ENCODE assay signal across 16 cellular contexts in genomic region chr17:8606415-8606814, GRCh38. TPM values are rescaled to one million over a fixed set of nuclear protein-coding genes. Genes with fewer than 3 reads are reported as not detected.
DNase-seq lines count a peak whose midpoint lies in the region; ATAC-seq and TF ChIP-seq lines count a peak whose summit lies in the region.
"Had no signal": no experiment of that assay in that cellular context is flagged by ENCODE, and none has a peak within 500 bp of the region (broad histone marks: within the 10 kb centered on the region; RNA-seq: fewer than 3 reads in every experiment).

No MANE protein-coding gene starts in this region.

- in situ Hi-C loops in gastrocnemius medialis (cut with MboI; ENCODE audit: low sequenced_read_pairs in 4 of 4) = no loop called here

- ATAC-seq in gastrocnemius medialis = no peak
- no peak for ATAC-seq in GM21825 (IDR thresholded peaks at IDR 0.05; ENCODE audit: unreplicated experiment)
- ATAC-seq: activated naive CD8-positive, alpha-beta T cell treated with anti-CD3 and anti-CD28 coated beads, Interleukin-2, amount 50 U/mL, for 24 hours; effector memory CD8-positive, alpha-beta T cell had no signal

- H3K9me3 ChIP-seq in HUES6 (ENCODE audit: control insufficient read depth, insufficient read depth, low read depth, low read length) (peaks cover 3% of the 10 kb centered on the region), right atrium auricular region (peaks cover 0 to 5% of the 10 kb centered on the region in 2 donors), gastrocnemius medialis (no peaks in the 10 kb centered on the region)
- H3K9me3 ChIP-seq: testis had no signal

- peak overlapping the region; percentile 12; the same call in 1 of the 2 replicates for H3K27ac ChIP-seq in HUES6 (ENCODE audit: low read depth, low read length)
- H3K27ac ChIP-seq in VCaP = peak overlapping the region; percentile 71
- H3K27ac ChIP-seq in right atrium auricular region = peak overlapping the region; percentile 46 to 68
- peak overlapping the region; percentile 12 to 44 (median 26) for H3K27ac ChIP-seq in gastrocnemius medialis
- H3K27ac ChIP-seq: testis had no signal

- no peak for TF ChIP-seq POLR2A in gastrocnemius medialis (IDR thresholded peaks at IDR 0.05)

- H3K4me3 ChIP-seq in HUES6 (ENCODE audit: low read depth, low read length) (no peak overlapping the region), right atrium auricular region (peak overlapping the region in 1 of 2 donors; percentile 14), gastrocnemius medialis (no peak overlapping the region)
- H3K4me3 ChIP-seq: skin epidermis, testis had no signal

- H3K27me3 ChIP-seq in HUES6 (ENCODE audit: control insufficient read depth, insufficient read depth, low read length) = no peaks in the 10 kb centered on the region
- no peaks in the 10 kb centered on the region for H3K27me3 ChIP-seq in right atrium auricular region
- no peaks in the 10 kb centered on the region for H3K27me3 ChIP-seq in gastrocnemius medialis
- H3K27me3 ChIP-seq: testis had no signal

- DNase-seq in right atrium auricular region (ENCODE audit: low spot score) (no peak), gastrocnemius medialis (no peak), SHP77 (lab: John Stamatoyannopoulos, UW) (no peak), T-helper 9 cell (no peak)
- DNase-seq in activated T-cell treated with anti-CD3 and anti-CD28 coated beads, Interleukin-2, amount 50 U/mL, for 1 hour = no peak
- DNase-seq: activated naive CD8-positive, alpha-beta T cell treated with anti-CD3 and anti-CD28 coated beads, Interleukin-2, amount 50 U/mL, for 24 hours; activated T-cell treated with anti-CD3 and anti-CD28 coated beads for 4 hours; effector memory CD8-positive, alpha-beta T cell; HCEC 1CT; KBM-7; SHP77 treated with DMSO at 0.1 percent for 48 hours; testis had no signal

- intact Hi-C loops in gastrocnemius medialis (cut with DNase I; ENCODE audit: low total_unique reads) = no loop called here

- H3K36me3 ChIP-seq in HUES6 (ENCODE audit: control insufficient read depth, insufficient read depth, low read length) (peaks cover 32% of the 10 kb centered on the region), right atrium auricular region (no peaks in the 10 kb centered on the region), gastrocnemius medialis (no peaks in the 10 kb centered on the region)

- H3K4me1 ChIP-seq in HUES6 (ENCODE audit: control insufficient read depth, insufficient read depth, low read length) (peaks cover 28% of the 10 kb centered on the region; the same call in 1 of the 2 replicates), right atrium auricular region (peaks cover 0 to 38% of the 10 kb centered on the region in 2 donors), gastrocnemius medialis (peaks cover 15 to 25% of the 10 kb centered on the region in 2 donors)
- H3K4me1 ChIP-seq: testis had no signal

- H3K9ac ChIP-seq in HUES6 (ENCODE audit: low read length) = no peak overlapping the region

- no peak for TF ChIP-seq CTCF in VCaP (conservative IDR thresholded peaks at IDR 0.05)
- TF ChIP-seq CTCF in right atrium auricular region (IDR thresholded peaks at IDR 0.05) = no peak
- TF ChIP-seq CTCF in gastrocnemius medialis (IDR thresholded peaks at IDR 0.05 in 4 of 5, conservative IDR thresholded peaks at IDR 0.05 in 1 of 5) = no peak

RNA-seq across cellular contexts. Expression of gene MYH10, which starts 24.1 kb away (rescaled TPM):
- 10 to 100 TPM; 48.9 to 49.1 TPM for total RNA-seq in right atrium auricular region
- 10 to 100 TPM in 1 of 4 donors, 1 to 10 TPM in 3; 2.5 to 10.6 (median 4.1) TPM for total RNA-seq in gastrocnemius medialis

Comparison
In these comparisons a context has a peak if more than half of its experiments do, and no peak if none do; other contexts are left out.
1. H3K27ac ChIP-seq: peak in every context shown above with its lines; median percentile 71 in VCaP; 57 in right atrium auricular region; 26 in gastrocnemius medialis; 12 in HUES6.
2. RNA of gene MYH10, which starts 24.1 kb away (total RNA-seq): 48.9 to 49.1 TPM in right atrium auricular region; 2.5 to 10.6 TPM in gastrocnemius medialis; every median in the first group is over 4 times any median in the second.